Comparison of ENCODE assay signal across 27 cellular contexts in the genomic region with DNA sequence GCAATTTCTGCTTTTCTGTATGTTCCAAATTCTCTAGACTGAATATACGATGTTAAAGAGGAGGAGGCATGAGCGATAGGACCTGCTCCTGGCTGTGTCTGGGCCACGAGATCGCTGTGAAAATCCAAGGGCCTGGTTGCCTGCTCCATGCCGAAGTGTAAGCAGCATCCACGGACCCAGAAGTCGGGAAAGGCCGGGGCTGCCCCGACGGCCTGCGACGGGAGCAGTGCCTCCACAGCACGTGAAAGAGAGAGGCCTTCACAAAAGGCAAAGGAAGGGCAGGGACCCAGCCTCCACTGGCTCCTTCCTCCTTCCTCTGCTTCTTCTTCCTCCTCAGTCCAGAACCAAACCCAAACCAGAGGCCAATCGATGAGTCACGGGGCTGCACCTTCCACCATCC.
"Had no signal": no experiment of that assay in that cellular context is flagged by ENCODE, and none has a peak within 500 bp of the region (broad histone marks: within the 10 kb centered on the region; RNA-seq: fewer than 3 reads in every experiment).

No MANE protein-coding gene starts in this region.

- DNase-seq: naive thymus-derived CD4-positive, alpha-beta T cell; natural killer cell; occipital lobe; pancreas; retina; right lobe of liver; sigmoid colon; small intestine; stimulated activated CD4-positive, alpha-beta T cell treated with anti-CD3 and anti-CD28 coated beads, Interleukin-15, amount 100 ng/mL, for 24 hours; stimulated activated CD4-positive, alpha-beta T cell treated with anti-CD3 and anti-CD28 coated beads, Interleukin-2, amount 100 ng/mL, for 24 hours; stimulated activated CD4-positive, alpha-beta T cell treated with anti-CD3 and anti-CD28 coated beads, Interleukin-2, amount 100 ng/mL, for 48 hours; stimulated activated CD4-positive, alpha-beta T cell treated with anti-CD3 and anti-CD28 coated beads, Interleukin-4, amount 100 ng/mL, for 24 hours; stimulated activated CD8-positive, alpha-beta memory T cell treated with anti-CD3 and anti-CD28 coated beads, Interleukin-4, amount 100 ng/mL, for 48 hours; stimulated activated naive CD4-positive, alpha-beta T cell; stomach; thyroid gland; transverse colon; upper lobe of right lung; uterus had no signal

- H3K4me1 ChIP-seq: pancreas, prostate gland, right lobe of liver, sigmoid colon, stomach, thyroid gland, transverse colon, upper lobe of right lung, uterus had no signal

- H3K27me3 Mint-ChIP-seq: stimulated activated memory B cell treated with anti-CD40 and anti-IgM and Interleukin-4, amounts not matched to agents 10 μg/mL and 1 μg/mL and 100 μg/mL, for 72 hours had no signal

- H3K27ac ChIP-seq: pancreas, prostate gland, right lobe of liver, sigmoid colon, stomach, thoracic aorta, thyroid gland, transverse colon, upper lobe of right lung, uterus had no signal

- H3K27me3 ChIP-seq: pancreas, right lobe of liver, sigmoid colon, thyroid gland, transverse colon, upper lobe of right lung, uterus had no signal

- H3K4me3 Mint-ChIP-seq: naive thymus-derived CD4-positive, alpha-beta T cell; natural killer cell; nephron; neural crest cell; stimulated activated memory B cell treated with anti-CD40 and anti-IgM and Interleukin-4, amounts not matched to agents 10 μg/mL and 1 μg/mL and 100 μg/mL, for 72 hours; stimulated activated naive CD8-positive, alpha-beta T cell treated with anti-CD3 and anti-CD28 coated beads, Interleukin-15, Interleukin-2, amounts not matched to agents 100 ng/mL and 50 ng/mL, for 24 hours; type B pancreatic cell had no signal

- H3K4me1 Mint-ChIP-seq: naive thymus-derived CD4-positive, alpha-beta T cell; natural killer cell; neural crest cell; stimulated activated memory B cell treated with anti-CD40 and anti-IgM and Interleukin-4, amounts not matched to agents 10 μg/mL and 1 μg/mL and 100 μg/mL, for 72 hours had no signal

- H3K27ac Mint-ChIP-seq: natural killer cell; nephron; stimulated activated memory B cell treated with anti-CD40 and anti-IgM and Interleukin-4, amounts not matched to agents 10 μg/mL and 1 μg/mL and 100 μg/mL, for 72 hours; stimulated activated naive CD8-positive, alpha-beta T cell treated with anti-CD3 and anti-CD28 coated beads, Interleukin-15, Interleukin-2, amounts not matched to agents 100 ng/mL and 50 ng/mL, for 24 hours; type B pancreatic cell had no signal

- ATAC-seq: naive thymus-derived CD4-positive, alpha-beta T cell; natural killer cell; pancreas; right cardiac atrium; right lobe of liver; stimulated activated memory B cell treated with anti-CD40 and anti-IgM and Interleukin-4, amounts not matched to agents 10 μg/mL and 1 μg/mL and 100 μg/mL, for 72 hours; upper lobe of right lung had no signal

- H3K4me3 ChIP-seq: pancreas, prostate gland, right lobe of liver, sigmoid colon, stomach, thoracic aorta, thyroid gland, transverse colon, upper lobe of right lung, uterus had no signal

- H3K36me3 Mint-ChIP-seq: naive thymus-derived CD4-positive, alpha-beta T cell; natural killer cell; stimulated activated memory B cell treated with anti-CD40 and anti-IgM and Interleukin-4, amounts not matched to agents 10 μg/mL and 1 μg/mL and 100 μg/mL, for 72 hours; type B pancreatic cell had no signal

- H3K9me3 Mint-ChIP-seq: naive thymus-derived CD4-positive, alpha-beta T cell; natural killer cell; nephron; neural crest cell; stimulated activated memory B cell treated with anti-CD40 and anti-IgM and Interleukin-4, amounts not matched to agents 10 μg/mL and 1 μg/mL and 100 μg/mL, for 72 hours; stimulated activated naive CD8-positive, alpha-beta T cell treated with anti-CD3 and anti-CD28 coated beads, Interleukin-15, Interleukin-2, amounts not matched to agents 100 ng/mL and 50 ng/mL, for 24 hours; type B pancreatic cell had no signal

- H3K36me3 ChIP-seq: pancreas, prostate gland, right lobe of liver, sigmoid colon, stomach, thoracic aorta, thyroid gland, transverse colon, upper lobe of right lung, uterus had no signal

- H3K9me3 ChIP-seq: pancreas, prostate gland, right lobe of liver, sigmoid colon, stomach, thoracic aorta, thyroid gland, transverse colon, upper lobe of right lung, uterus had no signal
